26 cellular contexts compared by ENCODE assay signal in the genomic region with DNA sequence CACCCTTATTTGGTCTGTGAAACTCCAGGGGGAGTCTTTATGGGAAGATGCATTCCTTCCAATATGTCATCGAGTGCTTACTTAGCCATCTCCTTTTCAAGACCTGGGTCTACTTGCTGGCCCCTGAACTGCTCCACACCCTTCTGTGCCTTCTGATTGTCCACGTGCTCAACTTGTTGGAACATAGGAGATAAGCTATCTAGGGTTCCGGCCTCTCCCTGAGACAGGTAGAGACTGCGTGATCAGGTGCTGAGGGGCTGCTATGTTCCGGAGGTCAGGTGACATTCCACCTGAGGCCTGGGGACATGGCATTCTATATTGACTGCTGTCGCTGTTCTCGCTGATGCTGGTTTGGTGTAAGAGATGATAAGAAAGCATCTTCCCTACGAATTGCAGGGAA.
"Had no signal": no experiment of that assay in that cellular context is flagged by ENCODE, and none has a peak within 500 bp of the region (broad histone marks: within the 10 kb centered on the region; RNA-seq: fewer than 3 reads in every experiment).

No MANE protein-coding gene starts in this region.

- H3K27ac ChIP-seq: body of pancreas, cardiac muscle cell, heart left ventricle, pancreas, right atrium auricular region, spleen, uterus had no signal

- H3K4me1 ChIP-seq: body of pancreas, heart left ventricle, pancreas, right atrium auricular region, uterus had no signal

- ATAC-seq: activated CD4-positive, alpha-beta T cell treated with anti-CD3 and anti-CD28 coated beads for 36 hours; activated T-cell treated with anti-CD3 and anti-CD28 coated beads, Interleukin-2, amount 50 U/mL, for 72 hours; body of pancreas; esophagus mucosa; left ventricle myocardium superior; naive thymus-derived CD4-positive, alpha-beta T cell; pancreas had no signal

- H3K27ac Mint-ChIP-seq: activated CD4-positive, alpha-beta T cell treated with anti-CD3 and anti-CD28 coated beads for 36 hours; activated naive CD8-positive, alpha-beta T cell; T-helper 2 cell treated with Interferon-gamma antibody and Interleukin-4, amounts not matched to agents 5 μg/mL and 100 μg/mL, for 36 hours had no signal

- H3K4me3 Mint-ChIP-seq: activated CD4-positive, alpha-beta T cell treated with anti-CD3 and anti-CD28 coated beads for 36 hours; activated naive CD8-positive, alpha-beta T cell; activated T-cell treated with anti-CD3 and anti-CD28 coated beads, Interleukin-2, amount 50 U/mL, for 72 hours; endodermal cell; naive thymus-derived CD4-positive, alpha-beta T cell; T-helper 2 cell treated with Interferon-gamma antibody and Interleukin-4, amounts not matched to agents 5 μg/mL and 100 μg/mL, for 36 hours had no signal

- DNase-seq: activated CD4-positive, alpha-beta T cell treated with anti-CD3 and anti-CD28 coated beads for 36 hours; activated CD4-positive, alpha-beta T cell treated with anti-CD3 and anti-CD28 coated beads, Interleukin-2, amount 50 U/mL, for 4 hours; activated CD4-positive, CD25-positive, alpha-beta regulatory T cell; activated naive CD4-positive, alpha-beta T cell; activated T-cell treated with anti-CD3 and anti-CD28 coated beads for 4 hours; activated T-cell treated with anti-CD3 and anti-CD28 coated beads, Interleukin-2, amount 50 U/mL, for 72 hours; anterior cingulate cortex; body of pancreas; cortex of kidney; endodermal cell; foreskin fibroblast; heart left ventricle; left ventricle myocardium superior; naive thymus-derived CD4-positive, alpha-beta T cell; nucleus accumbens; pancreas; spleen; stimulated activated naive CD4-positive, alpha-beta T cell treated with Interleukin-2 at 50 U/mL for 16 hours; T-helper 1 cell; trophoblast cell; uterus had no signal

- H3K4me3 ChIP-seq: body of pancreas, cardiac muscle cell, heart left ventricle, pancreas, right atrium auricular region, spleen, uterus had no signal

- H3K9me3 Mint-ChIP-seq: activated T-cell treated with anti-CD3 and anti-CD28 coated beads, Interleukin-2, amount 50 U/mL, for 72 hours; endodermal cell; naive thymus-derived CD4-positive, alpha-beta T cell; T-helper 2 cell treated with Interferon-gamma antibody and Interleukin-4, amounts not matched to agents 5 μg/mL and 100 μg/mL, for 36 hours had no signal

- H3K27me3 ChIP-seq: body of pancreas, cardiac muscle cell, heart left ventricle, pancreas, right atrium auricular region, spleen, uterus had no signal

- H3K36me3 ChIP-seq: cardiac muscle cell, heart left ventricle, pancreas, right atrium auricular region, spleen, uterus had no signal

- H3K27me3 Mint-ChIP-seq: activated CD4-positive, alpha-beta T cell treated with anti-CD3 and anti-CD28 coated beads for 36 hours; activated naive CD8-positive, alpha-beta T cell; naive thymus-derived CD4-positive, alpha-beta T cell had no signal

- H3K9me3 ChIP-seq: body of pancreas, heart left ventricle, pancreas, right atrium auricular region, spleen, uterus had no signal
